8 cellular contexts compared by ENCODE assay signal in the genomic region with DNA sequence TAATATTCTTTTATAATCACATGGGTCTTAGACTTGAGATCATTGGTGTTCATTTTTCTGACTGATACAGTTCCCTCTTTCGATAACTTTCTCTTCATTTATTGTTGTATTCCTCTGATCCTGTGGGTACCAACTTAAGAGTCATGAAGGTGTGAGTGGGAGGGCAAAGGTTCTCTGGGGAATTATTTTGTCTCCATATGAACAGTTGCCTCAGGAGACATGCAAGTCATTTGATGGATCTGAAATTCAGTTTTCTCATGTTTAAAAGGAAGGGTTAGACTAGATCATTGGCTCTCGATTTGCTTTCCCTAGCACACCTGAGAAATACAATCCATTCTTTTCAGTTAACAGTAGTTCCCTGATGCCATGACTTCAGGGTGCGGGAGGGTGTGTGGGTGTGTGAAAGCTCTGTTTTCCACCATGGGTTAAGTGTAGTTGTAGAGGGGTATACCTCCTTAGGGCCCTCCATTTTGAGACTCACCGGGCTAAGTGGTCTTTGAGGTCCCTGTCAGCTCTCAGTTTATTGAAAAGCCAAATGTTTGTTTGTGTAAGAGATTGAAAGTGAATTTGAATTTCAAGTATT. TPM values are rescaled to one million over a fixed set of nuclear protein-coding genes. Genes with fewer than 3 reads are reported as not detected.
DNase-seq lines count a peak whose midpoint lies in the region; ATAC-seq and TF ChIP-seq lines count a peak whose summit lies in the region.

No MANE protein-coding gene starts in this region.

- H2AFZ ChIP-seq in Karpas-422 (ENCODE audit: low read length) (no peak overlapping the region), mammary epithelial cell (ENCODE audit: low read depth, low read length) (peak overlapping the region; percentile 91)

- H3K9me2 ChIP-seq in Karpas-422 (replicated peaks; ENCODE audit: insufficient read depth, low read length), result no peaks in the 10 kb centered on the region

- ATAC-seq in natural killer cell treated with Interleukin-12 subunit alpha and Interleukin-12 subunit beta and Interleukin-15 and Interleukin-18, amount 100 ng/mL, for 72 hours, result no peak

- no TSS peak for BruUV-seq in mammary epithelial cell (replicated peaks; lab: Mats Ljungman, UMichigan)

- no peak for TF ChIP-seq CTCF in mammary epithelial cell (conservative IDR thresholded peaks at IDR 0.05 in 1 of 2, IDR thresholded peaks at IDR 0.05 in 1 of 2; ENCODE audit: extremely low read depth in 1 of 2, insufficient read depth in 1 of 2, low read depth in 1 of 2, low read length in 2 of 2)

- no peaks in the 10 kb centered on the region for H3K9me3 Mint-ChIP-seq in natural killer cell treated with Interleukin-12 subunit alpha and Interleukin-12 subunit beta and Interleukin-15 and Interleukin-18, amount 100 ng/mL, for 72 hours

- H3K27ac Mint-ChIP-seq in natural killer cell treated with Interleukin-12 subunit alpha and Interleukin-12 subunit beta and Interleukin-15 and Interleukin-18, amount 100 ng/mL, for 72 hours, result peak overlapping the region; percentile 69 to 84

- 4% methylated on average over 4 of the region's 4 CpGs for WGBS in mammary epithelial cell (ENCODE audit: low coverage, missing lambda C conversion rate)

- H3K4me3 ChIP-seq in BLaER1 (peak overlapping the region; percentile 63), Karpas-422 (ENCODE audit: low read length) (peak overlapping the region; percentile 53), mammary epithelial cell (replicated peaks in 1 of 3; ENCODE audit: insufficient read depth in 1 of 3, low read depth in 2 of 3, low read length in 3 of 3) (peak overlapping the region; percentile 49 to 88 (median 58))

- peaks cover 29 to 37% of the 10 kb centered on the region in 2 donors for H3K4me1 Mint-ChIP-seq in natural killer cell treated with Interleukin-12 subunit alpha and Interleukin-12 subunit beta and Interleukin-15 and Interleukin-18, amount 100 ng/mL, for 72 hours (ENCODE audit: low read depth in 2 of 2)

- H3K36me3 Mint-ChIP-seq in natural killer cell treated with Interleukin-12 subunit alpha and Interleukin-12 subunit beta and Interleukin-15 and Interleukin-18, amount 100 ng/mL, for 72 hours, result peaks cover 20% of the 10 kb centered on the region

- intact Hi-C loops in mammary epithelial cell (cut with micrococcal nuclease), result loop anchor here (2.0 to 5.0 kb wide), 2 partner anchors 16 to 80 kb away; a partner anchor contains a TSS

- peaks cover 26% of the 10 kb centered on the region for H3K4me1 ChIP-seq in BLaER1
- peaks cover 34% of the 10 kb centered on the region for H3K4me1 ChIP-seq in Karpas-422 (ENCODE audit: low read length)
- peaks cover 11% of the 10 kb centered on the region for H3K4me1 ChIP-seq in mammary epithelial cell (ENCODE audit: insufficient read depth, low read length)

- CTCF ChIA-PET in mammary epithelial cell (lab: Charles Lee; ENCODE audit: low non-redundant PET), result no interaction called here

- H3K4me3 Mint-ChIP-seq in natural killer cell treated with Interleukin-12 subunit alpha and Interleukin-12 subunit beta and Interleukin-15 and Interleukin-18, amount 100 ng/mL, for 72 hours, result peak overlapping the region; percentile 80

- in situ Hi-C loops in mammary epithelial cell (cut with MboI; ENCODE audit: low sequenced_read_pairs in 2 of 2), result no loop called here

- dilution Hi-C loops in mammary epithelial cell (cut with HindIII; ENCODE audit: low sequenced_read_pairs), result no loop called here

- H3K4me2 ChIP-seq in BLaER1 (peak overlapping the region; percentile 75), Karpas-422 (ENCODE audit: low read depth, low read length, poor library complexity, severe bottlenecking) (peak overlapping the region; percentile 82), mammary epithelial cell (ENCODE audit: insufficient read depth, low read depth, low read length) (peak overlapping the region; percentile 94)

- DNase-seq in Karpas-422 (no peak), mammary epithelial cell (peak; percentile 14), SKM-1 (lab: John Stamatoyannopoulos, UW; ENCODE audit: unreplicated experiment) (no peak), NCI-H146 treated with DMSO at 0.1 percent for 48 hours (lab: John Stamatoyannopoulos, UW; ENCODE audit: unreplicated experiment) (no peak), hippocampal formation (lab: John Stamatoyannopoulos, UW) (no peak)
- DNase-seq in natural killer cell treated with Interleukin-12 subunit alpha and Interleukin-12 subunit beta and Interleukin-15 and Interleukin-18, amount 100 ng/mL, for 72 hours (ENCODE audit: low spot score), result no peak
- no peak for DNase-seq in NK-92 treated with Interleukin-12 subunit alpha and Interleukin-12 subunit beta, amount 100 ng/mL, for 24 hours (lab: John Stamatoyannopoulos, UW)

- peaks cover 52% of the 10 kb centered on the region for H3K79me2 ChIP-seq in Karpas-422 (ENCODE audit: low read length)
- H3K79me2 ChIP-seq in mammary epithelial cell (ENCODE audit: insufficient read depth, low read length), result peaks cover 4% of the 10 kb centered on the region

- H3K9ac ChIP-seq in BLaER1 (peak overlapping the region; percentile 68), Karpas-422 (ENCODE audit: low read length) (peak overlapping the region; percentile 57), mammary epithelial cell (ENCODE audit: insufficient read depth, low read length) (peak overlapping the region; percentile 69)

- H3K27ac ChIP-seq in BLaER1, result peak overlapping the region; percentile 56; the same call in 1 of the 2 replicates
- peak overlapping the region; percentile 83 for H3K27ac ChIP-seq in Karpas-422 (ENCODE audit: low read length)
- H3K27ac ChIP-seq in mammary epithelial cell (ENCODE audit: insufficient read depth, low read depth, low read length), result peak overlapping the region; percentile 71

- peaks cover 9% of the 10 kb centered on the region for H3K9me3 ChIP-seq in BLaER1
- peaks cover 4% of the 10 kb centered on the region; the same call in 1 of the 2 replicates for H3K9me3 ChIP-seq in Karpas-422 (ENCODE audit: low read length)
- H3K9me3 ChIP-seq in mammary epithelial cell (replicated peaks; ENCODE audit: insufficient read depth, low read length), result no peaks in the 10 kb centered on the region

- H4K20me1 ChIP-seq in BLaER1 (no peaks in the 10 kb centered on the region), Karpas-422 (ENCODE audit: insufficient read depth, low read depth, low read length) (no peaks in the 10 kb centered on the region), mammary epithelial cell (ENCODE audit: insufficient read depth, low read length) (no peaks in the 10 kb centered on the region)

- H3K36me3 ChIP-seq in BLaER1 (peaks cover 54% of the 10 kb centered on the region), Karpas-422 (ENCODE audit: insufficient read depth, low read length) (peaks cover 54% of the 10 kb centered on the region), mammary epithelial cell (ENCODE audit: insufficient read depth, low read length) (no peaks in the 10 kb centered on the region)

- H3K27me3 ChIP-seq in BLaER1 (no peaks in the 10 kb centered on the region), Karpas-422 (ENCODE audit: low read length) (no peaks in the 10 kb centered on the region), mammary epithelial cell (ENCODE audit: insufficient read depth, low read length) (no peaks in the 10 kb centered on the region)

- H3K27me3 Mint-ChIP-seq in natural killer cell treated with Interleukin-12 subunit alpha and Interleukin-12 subunit beta and Interleukin-15 and Interleukin-18, amount 100 ng/mL, for 72 hours, result no peaks in the 10 kb centered on the region

RNA-seq across cellular contexts. Expression of a gene that starts 47.8 kb away (rescaled TPM):
- total RNA-seq in Karpas-422 (2014; rRNA removed; shearing (Covaris generic); ENCODE audit: low replicate concordance), result 81.7 and 94.6 TPM in 2 replicates
- 10 to 100 TPM in 1 of 2 donors, 1 to 10 TPM in 1; 7.2 to 15.0 TPM for total RNA-seq in mammary epithelial cell
- polyA plus RNA-seq in mammary epithelial cell, result 3.8 TPM
- 11.9 TPM for polyA minus RNA-seq in mammary epithelial cell
- total RNA-seq in natural killer cell treated with Interleukin-12 subunit alpha and Interleukin-12 subunit beta and Interleukin-15 and Interleukin-18, amount 100 ng/mL, for 72 hours, result 100 to 1,000 TPM in 1 of 2 donors, 10 to 100 TPM in 1; 64.6 to 120 TPM
